ENCODE assay signal across 25 cellular contexts in genomic region chr19:47028372-47028672, GRCh38. TPM values are rescaled to one million over a fixed set of nuclear protein-coding genes. Genes with fewer than 3 reads are reported as not detected.
DNase-seq lines count a peak whose midpoint lies in the region; TF ChIP-seq lines count a peak whose summit lies in the region.
"Had no signal": no experiment of that assay in that cellular context is flagged by ENCODE, and none has a peak within 500 bp of the region (broad histone marks: within the 10 kb centered on the region; RNA-seq: fewer than 3 reads in every experiment).

No MANE protein-coding gene starts in this region.

- H4K20me1 ChIP-seq in mammary epithelial cell (ENCODE audit: insufficient read depth, low read length): no peaks in the 10 kb centered on the region

- H3K36me3 ChIP-seq in HUES6 (ENCODE audit: control insufficient read depth, insufficient read depth, low read length) (no peaks in the 10 kb centered on the region), mammary epithelial cell (ENCODE audit: insufficient read depth, low read length) (no peaks in the 10 kb centered on the region), esophagus muscularis mucosa (no peaks in the 10 kb centered on the region)
- H3K36me3 ChIP-seq: neutrophil, suprapubic skin, vagina had no signal

- no TSS peak for BruUV-seq in mammary epithelial cell (replicated peaks; lab: Mats Ljungman, UMichigan)

- TF ChIP-seq CTCF in mammary epithelial cell (conservative IDR thresholded peaks at IDR 0.05 in 1 of 2, IDR thresholded peaks at IDR 0.05 in 1 of 2; ENCODE audit: extremely low read depth in 1 of 2, insufficient read depth in 1 of 2, low read depth in 1 of 2, low read length in 2 of 2) (no peak), esophagus muscularis mucosa (IDR thresholded peaks at IDR 0.05) (no peak)

- H3K9me3 ChIP-seq in HUES6 (ENCODE audit: control insufficient read depth, insufficient read depth, low read depth, low read length) (no peaks in the 10 kb centered on the region), mammary epithelial cell (replicated peaks; ENCODE audit: insufficient read depth, low read length) (no peaks in the 10 kb centered on the region), esophagus muscularis mucosa (no peaks in the 10 kb centered on the region)
- H3K9me3 ChIP-seq: body of pancreas, neutrophil, suprapubic skin, vagina had no signal

- no peak overlapping the region for H2AFZ ChIP-seq in mammary epithelial cell (ENCODE audit: low read depth, low read length)
- H2AFZ ChIP-seq: GM23248 had no signal

- H3K79me2 ChIP-seq in mammary epithelial cell (ENCODE audit: insufficient read depth, low read length): no peaks in the 10 kb centered on the region

- CTCF ChIA-PET in mammary epithelial cell (lab: Charles Lee; ENCODE audit: low non-redundant PET): interaction anchor here (1.1 kb wide), 1 partner anchor 15 kb away, joined by 6 read pairs; no protein-coding TSS in a partner anchor

- no peak for TF ChIP-seq EP300 in esophagus muscularis mucosa (IDR thresholded peaks at IDR 0.05)

- H3K4me3 ChIP-seq in HUES6 (ENCODE audit: low read depth, low read length) (0 out of 2 replicates have a peak overlapping the region, but pooled peaks have one; percentile 31), mammary epithelial cell (replicated peaks in 1 of 3; ENCODE audit: insufficient read depth in 1 of 3, low read depth in 2 of 3, low read length in 3 of 3) (no peak overlapping the region), esophagus muscularis mucosa (no peak overlapping the region)
- H3K4me3 ChIP-seq: body of pancreas, GM23248, lung, skin epidermis, suprapubic skin, vagina had no signal

- H3K27ac ChIP-seq in HUES6 (ENCODE audit: low read depth, low read length): no peak overlapping the region
- no peak overlapping the region for H3K27ac ChIP-seq in mammary epithelial cell (ENCODE audit: insufficient read depth, low read depth, low read length)
- H3K27ac ChIP-seq in esophagus muscularis mucosa (replicated peaks in 1 of 4): no peak overlapping the region
- H3K27ac ChIP-seq: body of pancreas, foreskin keratinocyte, GM23248, neutrophil, skin epidermis, suprapubic skin, vagina had no signal

- H3K4me2 ChIP-seq in mammary epithelial cell (ENCODE audit: insufficient read depth, low read depth, low read length): no peak overlapping the region

- peak; percentile 36 for DNase-seq in COR-L47 (lab: John Stamatoyannopoulos, UW)
- peak; percentile 95 for DNase-seq in NCI-H82 (lab: John Stamatoyannopoulos, UW)
- DNase-seq in iPS-NIHi7 (ENCODE audit: extremely low spot score): peak; percentile 67
- DNase-seq in mammary epithelial cell: no peak
- no peak for DNase-seq in esophagus muscularis mucosa (ENCODE audit: extremely low spot score)
- DNase-seq in SIG-M5 treated with dmso at 0.1 percent for 504 hours (lab: John Stamatoyannopoulos, UW; ENCODE audit: unreplicated experiment): no peak
- DNase-seq: activated CD4-positive, alpha-beta T cell treated with anti-CD3 and anti-CD28 coated beads, Interleukin-2, amount 50 U/mL, for 4 hours; activated effector memory CD4-positive, alpha-beta T cell treated with Interleukin-2 at 50 U/mL for 16 hours; body of pancreas; CD4-positive, alpha-beta memory T cell; DND-41; foreskin keratinocyte; GM23248; hippocampal formation; IMR-90; NCI-H187; NCI-H345; stimulated activated CD4-positive, alpha-beta T cell treated with anti-CD3 and anti-CD28 coated beads, Interleukin-2, amount 100 ng/mL, for 24 hours; T-helper 2 cell had no signal

- intact Hi-C loops in mammary epithelial cell (cut with micrococcal nuclease): no loop called here
- intact Hi-C loops in esophagus muscularis mucosa (cut with DNase I): no loop called here

- H3K4me1 ChIP-seq in HUES6 (ENCODE audit: control insufficient read depth, insufficient read depth, low read length): peaks cover 15% of the 10 kb centered on the region
- peaks cover 3% of the 10 kb centered on the region for H3K4me1 ChIP-seq in mammary epithelial cell (ENCODE audit: insufficient read depth, low read length)
- peaks cover 0 to 3% (median 2%) of the 10 kb centered on the region in 4 donors for H3K4me1 ChIP-seq in esophagus muscularis mucosa
- H3K4me1 ChIP-seq: foreskin keratinocyte, vagina had no signal

- H3K9ac ChIP-seq in HUES6 (ENCODE audit: low read length): no peak overlapping the region
- H3K9ac ChIP-seq in mammary epithelial cell (ENCODE audit: insufficient read depth, low read length): no peak overlapping the region
- H3K9ac ChIP-seq: GM23248 had no signal

- dilution Hi-C loops in mammary epithelial cell (cut with HindIII; ENCODE audit: low sequenced_read_pairs): no loop called here

- H3K27me3 ChIP-seq in HUES6 (ENCODE audit: control insufficient read depth, insufficient read depth, low read length) (peaks cover 62% of the 10 kb centered on the region), mammary epithelial cell (ENCODE audit: insufficient read depth, low read length) (peaks cover 3% of the 10 kb centered on the region), esophagus muscularis mucosa (peaks cover 4 to 92% (median 32%) of the 10 kb centered on the region in 4 donors)
- H3K27me3 ChIP-seq: vagina had no signal

- in situ Hi-C loops in mammary epithelial cell (cut with MboI; ENCODE audit: low sequenced_read_pairs in 2 of 2): no loop called here

- no peak for TF ChIP-seq POLR2A in esophagus muscularis mucosa (IDR thresholded peaks at IDR 0.05; ENCODE audit: low read depth)

- 60% methylated on average over 3 of the region's 12 CpGs for WGBS in mammary epithelial cell (ENCODE audit: low coverage, missing lambda C conversion rate)
- 17% methylated on average over 4 of the region's 12 CpGs for WGBS in esophagus muscularis mucosa

RNA-seq across cellular contexts. Expression of gene NPAS1, which starts 8.7 kb away (rescaled TPM):
- under 1 TPM; 0.67 to 0.71 TPM for total RNA-seq in mammary epithelial cell
- polyA plus RNA-seq in mammary epithelial cell: 0.39 TPM
- not detected for polyA minus RNA-seq in mammary epithelial cell
- under 1 TPM in 1 of 4 donors, not detected in 3; 0.34 TPM for total RNA-seq in esophagus muscularis mucosa
- total RNA-seq: body of pancreas had no signal
- polyA plus RNA-seq: CD4-positive, alpha-beta memory T cell had no signal

RNA-seq across cellular contexts. Expression of gene TMEM160, which starts 20.1 kb away (rescaled TPM):
- 10 to 100 TPM; 11.7 to 32.1 TPM for total RNA-seq in mammary epithelial cell
- 23.0 TPM for polyA plus RNA-seq in mammary epithelial cell
- polyA minus RNA-seq in mammary epithelial cell: not detected
- 10 to 100 TPM; 34.8 to 46.7 (median 41.6) TPM for total RNA-seq in esophagus muscularis mucosa

Comparison
In these comparisons a context has a peak if more than half of its experiments do, and no peak if none do; other contexts are left out.
1. DNase-seq: peak in COR-L47 (single experiment), NCI-H82 (single experiment) and iPS-NIHi7 (single experiment); none in mammary epithelial cell (single experiment), esophagus muscularis mucosa (single experiment) and SIG-M5 treated with dmso at 0.1 percent for 504 hours (single experiment).